Comparison of ENCODE assay signal across 8 cellular contexts in genomic region chr11:6259638-6260019, GRCh38. TPM values are rescaled to one million over a fixed set of nuclear protein-coding genes. Genes with fewer than 3 reads are reported as not detected.
DNase-seq lines count a peak whose midpoint lies in the region; ATAC-seq and TF ChIP-seq lines count a peak whose summit lies in the region.

CCKBR (plus strand) TSS chr11:6259838; CDS start chr11:6259929, 91 bp downstream.

- DNase-seq in T-cell (peak in 21 of 34 experiments; percentile 6 to 34 (median 17)), natural killer cell (no peak)
- peak; percentile 11 for DNase-seq in effector CD8-positive, alpha-beta T cell (lab: John Stamatoyannopoulos, UW)

- no peaks in the 10 kb centered on the region for H3K4me1 ChIP-seq in ES-I3 (ENCODE audit: insufficient read depth, low read length)

- intact Hi-C loops in natural killer cell (cut with micrococcal nuclease) = no loop called here

- POLR2A ChIA-PET in T-cell (lab: Charles Lee) = no interaction called here

- H3K27me3 Mint-ChIP-seq in T-cell (peaks cover 11 to 23% of the 10 kb centered on the region in 2 donors), natural killer cell (ENCODE audit: low read depth in 2 of 2) (peaks cover 0 to 9% of the 10 kb centered on the region in 2 donors)

- no peaks in the 10 kb centered on the region for H3K9me3 ChIP-seq in ES-I3 (ENCODE audit: control insufficient read depth, insufficient read depth, low read length)

- H3K9me3 Mint-ChIP-seq in T-cell (no peaks in the 10 kb centered on the region), natural killer cell (no peaks in the 10 kb centered on the region)

- H3K36me3 Mint-ChIP-seq in T-cell = no peaks in the 10 kb centered on the region
- H3K36me3 Mint-ChIP-seq in natural killer cell = no peaks in the 10 kb centered on the region

- no peak for TF ChIP-seq CTCF in natural killer cell (IDR thresholded peaks at IDR 0.05)

- H3K4me1 Mint-ChIP-seq in T-cell (peaks cover 0 to 11% (median 7%) of the 10 kb centered on the region in 3 donors), natural killer cell (peaks cover 0 to 5% of the 10 kb centered on the region in 2 donors)

- ATAC-seq in T-cell (replicated peaks in 1 of 4) (peak; percentile 69 to 74 (median 70)), natural killer cell (peak; percentile 48 to 68 (median 64)), HG03439 (IDR thresholded peaks at IDR 0.05; ENCODE audit: unreplicated experiment) (no peak), HG02678 (IDR thresholded peaks at IDR 0.05; ENCODE audit: unreplicated experiment) (no peak), GM19395 (IDR thresholded peaks at IDR 0.05; ENCODE audit: unreplicated experiment) (no peak), HG03196 (IDR thresholded peaks at IDR 0.05; ENCODE audit: unreplicated experiment) (no peak)

- CTCF ChIA-PET in T-cell (lab: Charles Lee) = interaction anchor here (0.6 to 0.8 kb wide), 2 partner anchors 8 to 104 kb away, joined by 3 to 4 read pairs; no protein-coding TSS in a partner anchor

- no peaks in the 10 kb centered on the region for H3K36me3 ChIP-seq in ES-I3 (ENCODE audit: insufficient read depth, low read length)

- H3K27ac Mint-ChIP-seq in T-cell (no peak within 1 kb of the TSS), natural killer cell (no peak within 1 kb of the TSS)

- peak within 1 kb of the TSS; percentile 63; the same call in 1 of the 2 replicates for H3K9ac ChIP-seq in ES-I3 (ENCODE audit: low read depth, low read length)

- H3K4me3 Mint-ChIP-seq in T-cell = peak within 1 kb of the TSS in 2 of 3 donors; percentile 71 to 73
- peak within 1 kb of the TSS; percentile 75 for H3K4me3 Mint-ChIP-seq in natural killer cell

RNA-seq across cellular contexts. Expression of gene CCKBR, which starts in this region (rescaled TPM):
- total RNA-seq in T-cell (not detected), natural killer cell (not detected)

Comparison
In these comparisons a context has a peak if more than half of its experiments do, and no peak if none do; other contexts are left out.
1. Peak in DNase-seq and ATAC-seq in T-cell; RNA of the gene not detected or under 1 TPM.
2. Peak in ATAC-seq in natural killer cell; RNA of the gene not detected or under 1 TPM.